In the genomic region with DNA sequence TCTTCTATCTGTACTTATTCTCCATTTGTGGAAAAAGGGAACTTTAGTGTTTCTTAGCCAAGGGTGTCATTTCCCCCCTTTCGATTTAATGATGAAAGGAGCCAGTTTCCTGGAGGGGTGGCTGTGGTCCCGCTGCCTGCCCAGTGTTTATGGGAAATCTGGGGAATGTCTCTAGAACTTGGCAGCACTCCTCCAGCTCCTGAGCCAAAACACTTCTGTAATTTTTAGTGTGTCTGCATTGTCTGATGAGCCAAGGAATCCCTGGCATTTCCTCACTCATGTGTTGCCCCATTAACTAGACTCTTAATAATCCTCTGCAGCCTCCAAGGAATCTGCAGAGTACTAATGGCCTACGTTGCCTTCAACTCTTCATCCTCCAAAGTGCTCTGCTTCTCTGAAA, we compare ENCODE assay signal across 12 cellular contexts.
DNase-seq lines count a peak whose midpoint lies in the region; ATAC-seq and TF ChIP-seq lines count a peak whose summit lies in the region.
"Had no signal": no experiment of that assay in that cellular context is flagged by ENCODE, and none has a peak within 500 bp of the region (broad histone marks: within the 10 kb centered on the region; RNA-seq: fewer than 3 reads in every experiment).

No MANE protein-coding gene starts in this region.

- no peak overlapping the region for H3K4me2 ChIP-seq in mesendoderm (ENCODE audit: low read length)
- H3K4me2 ChIP-seq: PC-9 had no signal

- no peak overlapping the region for H3K9ac ChIP-seq in adipocyte (ENCODE audit: low read length)
- H3K9ac ChIP-seq in mesendoderm (ENCODE audit: low read length): no peak overlapping the region

- H3K23ac ChIP-seq in mesendoderm (ENCODE audit: low read length): no peak overlapping the region

- no peak for TF ChIP-seq POLR2A in upper lobe of left lung (IDR thresholded peaks at IDR 0.05)

- ATAC-seq in upper lobe of left lung (ENCODE audit: low FRiP score in 2 of 2): peak; percentile 37 to 80

- no peak overlapping the region for H4K8ac ChIP-seq in mesendoderm (ENCODE audit: low read depth, low read length)

- H3K36me3 ChIP-seq in adipocyte (ENCODE audit: control insufficient read depth, insufficient read depth, low read length, severe bottlenecking) (no peaks in the 10 kb centered on the region), mesendoderm (ENCODE audit: control insufficient read depth, insufficient read depth, low read length) (no peaks in the 10 kb centered on the region), upper lobe of left lung (no peaks in the 10 kb centered on the region)

- DNase-seq in adipocyte (ENCODE audit: low read depth) (no peak), glomerular endothelial cell (ENCODE audit: extremely low read depth, low read depth, low spot score) (peak; percentile 95), mesendoderm (peak; percentile 45), upper lobe of left lung (no peak), iPS-NIHi11 (ENCODE audit: low spot score) (no peak), NCI-H1436 treated with DMSO at 0.1 percent for 48 hours (lab: John Stamatoyannopoulos, UW) (no peak), NCI-H524 treated with DMSO at 0.1 percent for 48 hours (lab: John Stamatoyannopoulos, UW) (no peak), NCI-H2196 (lab: John Stamatoyannopoulos, UW; ENCODE audit: unreplicated experiment) (no peak)
- DNase-seq: activated naive CD4-positive, alpha-beta T cell treated with anti-CD3 and anti-CD28 coated beads, Interleukin-2, amount 50 U/mL, for 16 hours; GOT3; NCI-H1417; PC-9 had no signal

- no peak overlapping the region for H2BK120ac ChIP-seq in mesendoderm (ENCODE audit: low read depth, low read length)

- H3K4me3 ChIP-seq in adipocyte (ENCODE audit: low read length): peak overlapping the region; percentile 46
- H3K4me3 ChIP-seq in mesendoderm (ENCODE audit: low read length): no peak overlapping the region
- H3K4me3 ChIP-seq in upper lobe of left lung: no peak overlapping the region
- H3K4me3 ChIP-seq: PC-9 had no signal

- TF ChIP-seq EP300 in upper lobe of left lung (IDR thresholded peaks at IDR 0.05): no peak

- peaks cover 9% of the 10 kb centered on the region for H3K4me1 ChIP-seq in adipocyte (ENCODE audit: control insufficient read depth, insufficient read depth, low read length)
- H3K4me1 ChIP-seq in mesendoderm (ENCODE audit: control insufficient read depth, low read depth, low read length): peaks cover 7% of the 10 kb centered on the region
- peaks cover 0 to 15% (median 3%) of the 10 kb centered on the region in 4 donors for H3K4me1 ChIP-seq in upper lobe of left lung

- H3K27ac ChIP-seq in mesendoderm (ENCODE audit: low read depth, low read length) (no peak overlapping the region), upper lobe of left lung (peak overlapping the region in 1 of 4 donors; percentile 24)
- H3K27ac ChIP-seq: PC-9 had no signal

- no CpG with 5 or more reads among the region's 3 CpGs for WGBS in mesendoderm (ENCODE audit: extremely low coverage, insufficient coverage, low lambda C conversion rate)
- 14 to 22% methylated on average over 3 of the region's 3 CpGs for WGBS in upper lobe of left lung, 2 donors

- H3K9me3 ChIP-seq in adipocyte (ENCODE audit: control insufficient read depth, low read length) (peaks cover 2% of the 10 kb centered on the region), upper lobe of left lung (no peaks in the 10 kb centered on the region)

- H2BK15ac ChIP-seq in mesendoderm (replicated peaks; ENCODE audit: low read depth): no peak overlapping the region

- H4K5ac ChIP-seq in mesendoderm (ENCODE audit: low read length): no peak overlapping the region

- H3K27me3 ChIP-seq in adipocyte (replicated peaks; ENCODE audit: control insufficient read depth, insufficient read depth, low read length): no peaks in the 10 kb centered on the region
- no peaks in the 10 kb centered on the region for H3K27me3 ChIP-seq in mesendoderm (ENCODE audit: insufficient read depth, low read length, poor library complexity)
- H3K27me3 ChIP-seq in upper lobe of left lung: no peaks in the 10 kb centered on the region

- TF ChIP-seq CTCF in upper lobe of left lung (IDR thresholded peaks at IDR 0.05): no peak

- H3K56ac ChIP-seq in mesendoderm (ENCODE audit: low read length): no peak overlapping the region

- H2AK5ac ChIP-seq in mesendoderm (ENCODE audit: low read length): no peak overlapping the region

- no peaks in the 10 kb centered on the region for H3K79me1 ChIP-seq in mesendoderm (ENCODE audit: low read length)

- H2BK5ac ChIP-seq in mesendoderm (ENCODE audit: low read length): no peak overlapping the region

- H3K79me2 ChIP-seq in mesendoderm (ENCODE audit: control insufficient read depth, insufficient read depth, low read length): no peaks in the 10 kb centered on the region

- peak overlapping the region; percentile 28 for H3K18ac ChIP-seq in mesendoderm (ENCODE audit: low read length)

- no peak overlapping the region for H3K4ac ChIP-seq in mesendoderm (ENCODE audit: low read depth, low read length)

Comparison
In these comparisons a context has a peak if more than half of its experiments do, and no peak if none do; other contexts are left out.
1. DNase-seq: peak in glomerular endothelial cell (single experiment) and mesendoderm (single experiment); none in adipocyte (single experiment), upper lobe of left lung (0 of 2), iPS-NIHi11 (single experiment), NCI-H1436 treated with DMSO at 0.1 percent for 48 hours (single experiment), NCI-H524 treated with DMSO at 0.1 percent for 48 hours (single experiment) and NCI-H2196 (single experiment).